In genomic region chr1:185653615-185654014, GRCh38 we compare ENCODE assay signal across 15 cellular contexts.
DNase-seq lines count a peak whose midpoint lies in the region; ATAC-seq, FAIRE-seq and TF ChIP-seq lines count a peak whose summit lies in the region.
"Had no signal": no experiment of that assay in that cellular context is flagged by ENCODE, and none has a peak within 500 bp of the region (broad histone marks: within the 10 kb centered on the region; RNA-seq: fewer than 3 reads in every experiment).

No MANE protein-coding gene starts in this region.

- H3K79me2 ChIP-seq in HepG2 (ENCODE audit: insufficient read depth, low read length): no peaks in the 10 kb centered on the region
- H3K79me2 ChIP-seq in hepatocyte: no peaks in the 10 kb centered on the region
- no peaks in the 10 kb centered on the region for H3K79me2 ChIP-seq in smooth muscle cell (ENCODE audit: low read depth)

- in situ Hi-C loops in HepG2 (cut with HindIII; ENCODE audit: extremely low pct_ligation_motif_present, low pct_unique_long_range_greater_than_20kb): no loop called here

- H4K20me1 ChIP-seq in HepG2 (ENCODE audit: insufficient read depth, low read length): no peaks in the 10 kb centered on the region
- H4K20me1 ChIP-seq in hepatocyte (ENCODE audit: insufficient read depth, poor library complexity, severe bottlenecking): no peaks in the 10 kb centered on the region
- no peaks in the 10 kb centered on the region for H4K20me1 ChIP-seq in smooth muscle cell (ENCODE audit: low read depth)
- H4K20me1 ChIP-seq: BLaER1 had no signal

- H3K9ac ChIP-seq in HepG2 (ENCODE audit: insufficient read depth, low read depth, low read length) (no peak overlapping the region), smooth muscle cell (ENCODE audit: low read depth) (peak overlapping the region; percentile 70)
- H3K9ac ChIP-seq: BLaER1 had no signal

- H3K27me3 ChIP-seq in cardiac muscle cell: no peaks in the 10 kb centered on the region
- H3K27me3 ChIP-seq in HepG2 (ENCODE audit: control insufficient read depth in 1 of 2, insufficient read depth in 2 of 2, low read length in 2 of 2): no peaks in the 10 kb centered on the region
- no peaks in the 10 kb centered on the region for H3K27me3 ChIP-seq in right lobe of liver
- H3K27me3 ChIP-seq in hepatocyte: no peaks in the 10 kb centered on the region
- no peaks in the 10 kb centered on the region for H3K27me3 ChIP-seq in smooth muscle cell (ENCODE audit: low read depth)
- H3K27me3 ChIP-seq in effector memory CD4-positive, alpha-beta T cell (replicated peaks; ENCODE audit: control insufficient read depth, insufficient read depth, low read length, poor library complexity, severe bottlenecking): no peaks in the 10 kb centered on the region
- H3K27me3 ChIP-seq: BLaER1 had no signal

- no peak overlapping the region for H3K4me3 ChIP-seq in cardiac muscle cell
- H3K4me3 ChIP-seq in HepG2 (replicated peaks in 1 of 3; ENCODE audit: insufficient read depth in 1 of 3, low read depth in 2 of 3, low read length in 3 of 3): no peak overlapping the region
- no peak overlapping the region for H3K4me3 ChIP-seq in right lobe of liver
- no peak overlapping the region for H3K4me3 ChIP-seq in hepatocyte
- no peak overlapping the region for H3K4me3 ChIP-seq in smooth muscle cell
- no peak overlapping the region for H3K4me3 ChIP-seq in effector memory CD4-positive, alpha-beta T cell (ENCODE audit: insufficient read depth, low read depth, low read length, poor library complexity, severe bottlenecking)
- H3K4me3 ChIP-seq: BLaER1 had no signal

- TF ChIP-seq POLR2A in HepG2 (IDR thresholded peaks at IDR 0.05; ENCODE audit: insufficient read depth in 1 of 2, low read depth in 2 of 2, low read length in 2 of 2) (no peak), right lobe of liver (IDR thresholded peaks at IDR 0.05) (no peak)

- no peaks in the 10 kb centered on the region for H3K9me3 ChIP-seq in cardiac muscle cell (ENCODE audit: low read depth)
- H3K9me3 ChIP-seq in HepG2 (ENCODE audit: low read length): peaks cover 20% of the 10 kb centered on the region; the same call in 1 of the 2 replicates
- H3K9me3 ChIP-seq in right lobe of liver: no peaks in the 10 kb centered on the region
- H3K9me3 ChIP-seq in hepatocyte (ENCODE audit: low read depth): no peaks in the 10 kb centered on the region
- H3K9me3 ChIP-seq in smooth muscle cell (replicated peaks; ENCODE audit: low read depth): no peaks in the 10 kb centered on the region
- H3K9me3 ChIP-seq in effector memory CD4-positive, alpha-beta T cell (ENCODE audit: control insufficient read depth, low read length): no peaks in the 10 kb centered on the region

- H3K4me2 ChIP-seq in HepG2 (ENCODE audit: low read depth, low read length) (no peak overlapping the region), hepatocyte (no peak overlapping the region), smooth muscle cell (no peak overlapping the region)
- H3K4me2 ChIP-seq: BLaER1 had no signal

- POLR2A ChIA-PET in HepG2 (lab: Yijun Ruan, JAX): no interaction called here

- no peak for TF ChIP-seq CTCF in cardiac muscle cell (IDR thresholded peaks at IDR 0.05; ENCODE audit: low read depth, low read length)
- TF ChIP-seq CTCF in HepG2 (CRISPR knock-in tag; IDR thresholded peaks at IDR 0.05): no peak
- no peak for TF ChIP-seq CTCF in right lobe of liver (IDR thresholded peaks at IDR 0.05)
- no peak for TF ChIP-seq CTCF in hepatocyte (IDR thresholded peaks at IDR 0.05; ENCODE audit: poor library complexity)
- TF ChIP-seq CTCF in smooth muscle cell (IDR thresholded peaks at IDR 0.05; ENCODE audit: borderline replicate concordance, insufficient read depth, poor library complexity, severe bottlenecking): no peak

- WGBS in HepG2 (ENCODE audit: low lambda C conversion rate): 11% methylated on average over 1 of the region's 1 CpG
- 77% methylated on average over 1 of the region's 1 CpG for WGBS in right lobe of liver (ENCODE audit: insufficient coverage, low coverage, low lambda C conversion rate, missing lambda C conversion rate)
- WGBS in hepatocyte (ENCODE audit: low lambda C conversion rate, missing lambda C conversion rate): 100% methylated on average over 1 of the region's 1 CpG
- WGBS in smooth muscle cell (ENCODE audit: low lambda C conversion rate): no CpG with 5 or more reads among the region's 1 CpG

- no peak for ATAC-seq in left cardiac atrium
- ATAC-seq in HepG2: no peak
- ATAC-seq in right lobe of liver: no peak

- no peaks in the 10 kb centered on the region for H3K36me3 ChIP-seq in cardiac muscle cell
- H3K36me3 ChIP-seq in HepG2 (replicated peaks in 1 of 2; ENCODE audit: control insufficient read depth in 1 of 2, insufficient read depth in 2 of 2, low read length in 2 of 2): no peaks in the 10 kb centered on the region
- H3K36me3 ChIP-seq in right lobe of liver: no peaks in the 10 kb centered on the region
- no peaks in the 10 kb centered on the region for H3K36me3 ChIP-seq in hepatocyte (replicated peaks; ENCODE audit: insufficient read depth, low read depth)
- H3K36me3 ChIP-seq in smooth muscle cell (ENCODE audit: low read depth): no peaks in the 10 kb centered on the region
- no peaks in the 10 kb centered on the region for H3K36me3 ChIP-seq in effector memory CD4-positive, alpha-beta T cell (ENCODE audit: control insufficient read depth, insufficient read depth, low read length)
- H3K36me3 ChIP-seq: BLaER1 had no signal

- peaks cover 18% of the 10 kb centered on the region for H3F3A ChIP-seq in smooth muscle cell (ENCODE audit: low read depth)

- no TSS peak for BruUV-seq in HepG2 (replicated peaks; lab: Mats Ljungman, UMichigan)

- no peaks in the 10 kb centered on the region for H3K9me2 ChIP-seq in hepatocyte (replicated peaks; ENCODE audit: insufficient read depth)

- DNase-seq in cardiac muscle cell (ENCODE audit: low read depth in 1 of 2, low spot score in 1 of 2): no peak
- no peak for DNase-seq in left cardiac atrium
- DNase-seq in HepG2 (ENCODE audit: low spot score): no peak
- DNase-seq in right lobe of liver: no peak
- no peak for DNase-seq in hepatocyte (ENCODE audit: low spot score)
- no peak for DNase-seq in smooth muscle cell (lab: John Stamatoyannopoulos, UW; ENCODE audit: unreplicated experiment)
- DNase-seq in NCI-H187 (lab: John Stamatoyannopoulos, UW): no peak
- DNase-seq in effector memory CD4-positive, alpha-beta T cell: no peak
- DNase-seq: AML-193, DMS53, GF-D8, HCEC 1CT had no signal

- no peak for TF ChIP-seq RAD21 in HepG2 (CRISPR knock-in tag; IDR thresholded peaks at IDR 0.05)

- H2AFZ ChIP-seq in HepG2 (ENCODE audit: low read length) (no peak overlapping the region), hepatocyte (no peak overlapping the region), smooth muscle cell (ENCODE audit: low read depth) (no peak overlapping the region)

- CTCF ChIA-PET in HepG2 (lab: Yijun Ruan, JAX; ENCODE audit: low intra/inter-chr PET ratio, low total read pairs): no interaction called here

- H3K27ac ChIP-seq in cardiac muscle cell: peak overlapping the region; percentile 81
- H3K27ac ChIP-seq in HepG2 (ENCODE audit: extremely low read length, insufficient read depth, low read length): no peak overlapping the region
- H3K27ac ChIP-seq in right lobe of liver: no peak overlapping the region
- peak overlapping the region; percentile 47 for H3K27ac ChIP-seq in hepatocyte
- H3K27ac ChIP-seq in smooth muscle cell (ENCODE audit: low read depth): peak overlapping the region; percentile 92
- H3K27ac ChIP-seq in effector memory CD4-positive, alpha-beta T cell (ENCODE audit: insufficient read depth, low read length, poor library complexity, severe bottlenecking): no peak overlapping the region
- H3K27ac ChIP-seq: 22Rv1, BLaER1, HL-60 had no signal

- TF ChIP-seq EP300 in HepG2 (IDR thresholded peaks at IDR 0.05; ENCODE audit: low read depth in 2 of 2, low read length in 2 of 2): no peak
- TF ChIP-seq EP300 in HepG2 (CRISPR knock-in tag; IDR thresholded peaks at IDR 0.05; ENCODE audit: borderline replicate concordance): no peak

- intact Hi-C loops in left cardiac atrium (cut with DNase I) (no loop called here), HepG2 (cut with micrococcal nuclease; ENCODE audit: unreplicated experiment) (loop anchor here (2.0 kb wide), 1 partner anchor 27 kb away; no protein-coding TSS in a partner anchor), right lobe of liver (cut with DNase I) (no loop called here)

- H3K4me1 ChIP-seq in cardiac muscle cell (ENCODE audit: low read depth): peaks cover 11% of the 10 kb centered on the region
- H3K4me1 ChIP-seq in HepG2 (ENCODE audit: insufficient read depth, low read length): peaks cover 16% of the 10 kb centered on the region
- H3K4me1 ChIP-seq in right lobe of liver: no peaks in the 10 kb centered on the region
- H3K4me1 ChIP-seq in hepatocyte (ENCODE audit: insufficient read depth): no peaks in the 10 kb centered on the region
- H3K4me1 ChIP-seq in smooth muscle cell (ENCODE audit: low read depth): peaks cover 3% of the 10 kb centered on the region
- H3K4me1 ChIP-seq in effector memory CD4-positive, alpha-beta T cell (ENCODE audit: control insufficient read depth, insufficient read depth, low read length, poor library complexity, severe bottlenecking): no peaks in the 10 kb centered on the region
- H3K4me1 ChIP-seq: BLaER1 had no signal

- FAIRE-seq in HepG2 (lab: Jason Lieb, UNC): no peak

TF ChIP-seq in HepG2, 621 proteins besides CTCF, POLR2A, EP300 and RAD21 (continues in another document):
- no peak for TF ChIP-seq SALL1 (CRISPR knock-in tag; IDR thresholded peaks at IDR 0.05)
- TF ChIP-seq NFE2 (CRISPR knock-in tag; IDR thresholded peaks at IDR 0.05): no peak
- TF ChIP-seq ZNF33B (CRISPR knock-in tag; IDR thresholded peaks at IDR 0.05): no peak
- 0 out of 2 replicates have a peak, but pooled peaks have one; percentile 59 for TF ChIP-seq PCBP1 (IDR thresholded peaks at IDR 0.05; ENCODE audit: borderline replicate concordance, low read depth, low read length)
- TF ChIP-seq EZH2 (conservative IDR thresholded peaks at IDR 0.05; ENCODE audit: low read depth, low read length): no peak

Comparison
In these comparisons a context has a peak if more than half of its experiments do, and no peak if none do; other contexts are left out.
1. H3K27ac ChIP-seq: peak in cardiac muscle cell (single experiment), hepatocyte (single experiment) and smooth muscle cell (single experiment); none in HepG2 (single experiment), right lobe of liver (0 of 3) and effector memory CD4-positive, alpha-beta T cell (single experiment).